ENCODE assay signal across 1 cellular context in genomic region chr1:229625893-229626831, GRCh38.
TF ChIP-seq lines count a peak whose summit lies in the region.

Gene TAF5L, minus strand, starts transcription at chr1:229626122. Its CDS starts 11,640 bp downstream, at chr1:229614482.
Gene URB2, plus strand, starts transcription at chr1:229626247. Its CDS starts 1,387 bp downstream, at chr1:229627634.

TF ChIP-seq in HepG2, 621 proteins besides CTCF, POLR2A, EP300 and RAD21 (continued from another document and continues in another):
- TF ChIP-seq ZNF350 (CRISPR knock-in tag; IDR thresholded peaks at IDR 0.05; ENCODE audit: borderline replicate concordance, low read depth): peak; percentile 53; the same call in 1 of the 2 replicates
- TF ChIP-seq ZNF382 (CRISPR knock-in tag; IDR thresholded peaks at IDR 0.05; ENCODE audit: borderline replicate concordance): no peak
- TF ChIP-seq MAX (IDR thresholded peaks at IDR 0.05): peak; percentile 99
- TF ChIP-seq MYNN (CRISPR knock-in tag; IDR thresholded peaks at IDR 0.05; ENCODE audit: low read depth): no peak
- peak; percentile 67; the same call in 1 of the 2 replicates for TF ChIP-seq ZNF691 (CRISPR knock-in tag; IDR thresholded peaks at IDR 0.05; ENCODE audit: borderline replicate concordance, low read depth)
- no peak for TF ChIP-seq ZNF646 (CRISPR knock-in tag; IDR thresholded peaks at IDR 0.05)
- no peak for TF ChIP-seq SATB2 (CRISPR knock-in tag; IDR thresholded peaks at IDR 0.05)
- TF ChIP-seq ZNF333 (CRISPR knock-in tag; IDR thresholded peaks at IDR 0.05; ENCODE audit: borderline replicate concordance): peak; percentile 49; the same call in 1 of the 2 replicates
- no peak for TF ChIP-seq AHR (CRISPR knock-in tag; IDR thresholded peaks at IDR 0.05)
- TF ChIP-seq MBD4 (IDR thresholded peaks at IDR 0.05; ENCODE audit: borderline replicate concordance, low read length): no peak
- no peak for TF ChIP-seq ZNF484 (CRISPR knock-in tag; IDR thresholded peaks at IDR 0.05; ENCODE audit: borderline replicate concordance, low read depth)
- peak; percentile 82 for TF ChIP-seq THAP11 (CRISPR knock-in tag; IDR thresholded peaks at IDR 0.05)
- no peak; the same call in 1 of the 2 replicates for TF ChIP-seq ZNF670 (CRISPR knock-in tag; IDR thresholded peaks at IDR 0.05; ENCODE audit: borderline replicate concordance)
- TF ChIP-seq ARID4A (CRISPR knock-in tag; IDR thresholded peaks at IDR 0.05; ENCODE audit: borderline replicate concordance): peak; percentile 99
- TF ChIP-seq JUND (CRISPR knock-in tag; IDR thresholded peaks at IDR 0.05): no peak
- TF ChIP-seq ZBTB39 (CRISPR knock-in tag; IDR thresholded peaks at IDR 0.05): no peak
- TF ChIP-seq SIN3A (IDR thresholded peaks at IDR 0.05; ENCODE audit: borderline replicate concordance, low read depth, low read length): peak; percentile 92; the same call in 1 of the 2 replicates
- peak; percentile 62 for TF ChIP-seq ZNF770 (CRISPR knock-in tag; IDR thresholded peaks at IDR 0.05)
- peak; percentile 65 for TF ChIP-seq ZNF883 (CRISPR knock-in tag; IDR thresholded peaks at IDR 0.05; ENCODE audit: not compliant biosample characterization)
- TF ChIP-seq ZNF615 (CRISPR knock-in tag; IDR thresholded peaks at IDR 0.05; ENCODE audit: borderline replicate concordance): no peak
- 0 out of 2 replicates have a peak, but pooled peaks have one; percentile 58 for TF ChIP-seq SMAD1 (CRISPR knock-in tag; IDR thresholded peaks at IDR 0.05; ENCODE audit: borderline replicate concordance, low read depth)
- TF ChIP-seq BRCA1 (CRISPR knock-in tag; IDR thresholded peaks at IDR 0.05): no peak
- peak; percentile 86 for TF ChIP-seq YY1 (IDR thresholded peaks at IDR 0.05; ENCODE audit: insufficient read depth, insufficient replicate concordance, low read depth, low read length)
- TF ChIP-seq MLLT10 (CRISPR knock-in tag; IDR thresholded peaks at IDR 0.05): no peak
- 0 out of 2 replicates have a peak, but pooled peaks have one; percentile 36 for TF ChIP-seq ZBTB7A (CRISPR knock-in tag; IDR thresholded peaks at IDR 0.05)
- peak; percentile 90 for TF ChIP-seq GABPB1 (CRISPR knock-in tag; IDR thresholded peaks at IDR 0.05)
- TF ChIP-seq NONO (IDR thresholded peaks at IDR 0.05): no peak
- TF ChIP-seq NONO (CRISPR knock-in tag; conservative IDR thresholded peaks at IDR 0.05): peak; percentile 66
- no peak for TF ChIP-seq TSC22D2 (CRISPR knock-in tag; IDR thresholded peaks at IDR 0.05; ENCODE audit: borderline replicate concordance)
- no peak; the same call in 1 of the 2 replicates for TF ChIP-seq MYPOP (CRISPR knock-in tag; IDR thresholded peaks at IDR 0.05)
- TF ChIP-seq HHEX (CRISPR knock-in tag; IDR thresholded peaks at IDR 0.05): no peak
- TF ChIP-seq ZFP90 (CRISPR knock-in tag; IDR thresholded peaks at IDR 0.05; ENCODE audit: borderline replicate concordance): no peak; the same call in 1 of the 2 replicates
- no peak for TF ChIP-seq ATF4 (CRISPR knock-in tag; IDR thresholded peaks at IDR 0.05)
- TF ChIP-seq TGIF2 (CRISPR knock-in tag; IDR thresholded peaks at IDR 0.05): peak; percentile 78; the same call in 1 of the 2 replicates
- TF ChIP-seq WIZ (CRISPR knock-in tag; IDR thresholded peaks at IDR 0.05): 0 out of 2 replicates have a peak, but pooled peaks have one; percentile 76
- 0 out of 2 replicates have a peak, but pooled peaks have one; percentile 59 for TF ChIP-seq ZNF572 (CRISPR knock-in tag; IDR thresholded peaks at IDR 0.05)
- no peak for TF ChIP-seq CENPBD1 (CRISPR knock-in tag; IDR thresholded peaks at IDR 0.05; ENCODE audit: borderline replicate concordance, low read depth)
- no peak for TF ChIP-seq CERS6 (CRISPR knock-in tag; IDR thresholded peaks at IDR 0.05)
- TF ChIP-seq THAP7 (CRISPR knock-in tag; IDR thresholded peaks at IDR 0.05): no peak
